Comparison of ENCODE assay signal across 12 cellular contexts in the genomic region with DNA sequence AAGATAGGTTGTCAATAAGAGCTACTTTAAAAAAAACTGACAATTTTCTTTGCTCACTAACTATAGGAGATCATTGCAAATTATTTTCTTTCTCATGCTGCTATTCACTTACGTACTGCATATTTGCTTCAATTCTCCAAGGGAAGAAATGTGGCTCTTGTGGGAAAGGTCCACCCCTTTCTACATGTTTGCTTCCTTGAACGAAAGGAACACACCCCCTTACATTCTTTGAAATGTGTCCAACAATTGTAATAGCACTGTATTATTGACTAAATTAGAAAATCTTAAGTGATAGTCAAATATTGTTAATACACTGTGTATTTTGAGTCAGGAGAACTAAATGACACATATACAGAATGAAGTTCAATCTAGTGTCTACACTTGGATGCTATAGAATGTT. TPM values are rescaled to one million over a fixed set of nuclear protein-coding genes. Genes with fewer than 3 reads are reported as not detected.
A peak's percentile ranks its signal among the peaks of the same experiment; 100 is the strongest.
DNase-seq lines count a peak whose midpoint lies in the region; ATAC-seq and TF ChIP-seq lines count a peak whose summit lies in the region.
"Had no signal": no experiment of that assay in that cellular context is flagged by ENCODE, and none has a peak within 500 bp of the region (broad histone marks: within the 10 kb centered on the region; RNA-seq: fewer than 3 reads in every experiment).

No MANE protein-coding gene starts in this region.

- H3F3A ChIP-seq in DOHH2 (ENCODE audit: control insufficient read depth, insufficient read depth), result 0 out of 2 replicates have a peak, but pooled peaks cover 4% of the 10 kb centered on the region

- H3K4me3 ChIP-seq in DOHH2 (ENCODE audit: low read length), result peak overlapping the region; percentile 61
- H3K4me3 ChIP-seq in dorsolateral prefrontal cortex, result peak overlapping the region; percentile 18 to 89 (median 77)

- H3K9me3 ChIP-seq in DOHH2 (ENCODE audit: control insufficient read depth, insufficient read depth, low read length), result no peaks in the 10 kb centered on the region

- ATAC-seq in GM18519 (IDR thresholded peaks at IDR 0.05; ENCODE audit: low FRiP score, unreplicated experiment) (no peak), HG03432 (IDR thresholded peaks at IDR 0.05; ENCODE audit: unreplicated experiment) (no peak)

- H3K4me2 ChIP-seq in DOHH2 (ENCODE audit: low read length), result peak overlapping the region; percentile 83
- H3K4me2 ChIP-seq: KMS-11 had no signal

- peaks cover 54% of the 10 kb centered on the region for H3K4me1 ChIP-seq in DOHH2 (ENCODE audit: control insufficient read depth, low read length)

- TF ChIP-seq CTCF in DOHH2 (IDR thresholded peaks at IDR 0.05; ENCODE audit: low read depth, low read length, poor library complexity, severe bottlenecking) (no peak), dorsolateral prefrontal cortex (IDR thresholded peaks at IDR 0.05 in 54 of 56, conservative IDR thresholded peaks at IDR 0.05 in 2 of 56; ENCODE audit: low read depth in 1 of 56, partially characterized antibody in 56 of 56) (no peak)

- intact Hi-C loops in dorsolateral prefrontal cortex (cut with DNase I), result loop anchor here in 1 of 2 donors (10.0 kb wide), 1 partner anchor 53 kb away; no protein-coding TSS in a partner anchor

- H3K36me3 ChIP-seq in DOHH2 (ENCODE audit: control insufficient read depth, low read length), result peaks cover 75% of the 10 kb centered on the region

- H3K27ac ChIP-seq in DOHH2 (ENCODE audit: low read depth, low read length) (no peak overlapping the region), dorsolateral prefrontal cortex (peak overlapping the region in 56 of 59 donors; percentile 3 to 99 (median 76))
- H3K27ac ChIP-seq: KMS-11 had no signal

- H3K27me3 ChIP-seq in DOHH2 (ENCODE audit: control insufficient read depth, low read length) (no peaks in the 10 kb centered on the region), dorsolateral prefrontal cortex (no peaks in the 10 kb centered on the region)

- DNase-seq in MV-4-11 (lab: John Stamatoyannopoulos, UW) (peak; percentile 21), dorsolateral prefrontal cortex (no peak), pons (ENCODE audit: low spot score) (peak; percentile 43), NCI-H526 treated with DMSO at 0.1 percent for 48 hours (lab: John Stamatoyannopoulos, UW) (no peak), SW 1271 (lab: John Stamatoyannopoulos, UW) (no peak)
- DNase-seq: activated CD4-positive, CD25-positive, alpha-beta regulatory T cell; C1 segment of cervical spinal cord; NCI-H510A treated with DMSO at 0.1 percent for 48 hours had no signal

- peaks cover 100% of the 10 kb centered on the region for H3K79me2 ChIP-seq in DOHH2 (ENCODE audit: control insufficient read depth, low read length)

- peaks cover 6% of the 10 kb centered on the region; the same call in 1 of the 2 replicates for H4K20me1 ChIP-seq in DOHH2 (ENCODE audit: control insufficient read depth, insufficient read depth, low read depth, low read length)

- no peaks in the 10 kb centered on the region for H3K9me2 ChIP-seq in DOHH2 (replicated peaks; ENCODE audit: control insufficient read depth, low read length)

RNA-seq across cellular contexts. Expression of gene MEF2C, which starts 5.2 kb away (rescaled TPM):
- 100 to 1,000 TPM; 147 to 673 (median 441) TPM for total RNA-seq in dorsolateral prefrontal cortex

Comparison
In these comparisons a context has a peak if more than half of its experiments do, and no peak if none do; other contexts are left out.
1. DNase-seq: peak in MV-4-11 (single experiment) and pons (single experiment); none in dorsolateral prefrontal cortex (0 of 10), NCI-H526 treated with DMSO at 0.1 percent for 48 hours (single experiment) and SW 1271 (0 of 2).